ENCODE assay signal across 1 cellular context in genomic region chr1:111417755-111418154, GRCh38.
TF ChIP-seq lines count a peak whose summit lies in the region.

No MANE protein-coding gene starts in this region.

TF ChIP-seq in HepG2, 621 proteins besides CTCF, POLR2A, EP300 and RAD21 (continued from another document and continues in another):
- peak; percentile 44; the same call in 1 of the 2 replicates for TF ChIP-seq ARID4A (CRISPR knock-in tag; IDR thresholded peaks at IDR 0.05; ENCODE audit: borderline replicate concordance)
- TF ChIP-seq ZNF713 (CRISPR knock-in tag; IDR thresholded peaks at IDR 0.05) = no peak
- TF ChIP-seq ZNF556 (CRISPR knock-in tag; IDR thresholded peaks at IDR 0.05; ENCODE audit: borderline replicate concordance) = 0 out of 2 replicates have a peak, but pooled peaks have one; percentile 34
- TF ChIP-seq CC2D1A (CRISPR knock-in tag; IDR thresholded peaks at IDR 0.05) = no peak
- TF ChIP-seq ZNF850 (CRISPR knock-in tag; conservative IDR thresholded peaks at IDR 0.05) = no peak
- no peak for TF ChIP-seq SIN3B (IDR thresholded peaks at IDR 0.05; ENCODE audit: low read length)
- no peak for TF ChIP-seq CREB3 (CRISPR knock-in tag; IDR thresholded peaks at IDR 0.05)
- no peak for TF ChIP-seq NCOA1 (CRISPR knock-in tag; IDR thresholded peaks at IDR 0.05)
- no peak for TF ChIP-seq SRSF1 (optimal IDR thresholded peaks at IDR 0.05; ENCODE audit: low read depth, low read length)
- peak; percentile 76; the same call in 1 of the 2 replicates for TF ChIP-seq ZNF331 (CRISPR knock-in tag; IDR thresholded peaks at IDR 0.05)
- TF ChIP-seq, protein P1, sequence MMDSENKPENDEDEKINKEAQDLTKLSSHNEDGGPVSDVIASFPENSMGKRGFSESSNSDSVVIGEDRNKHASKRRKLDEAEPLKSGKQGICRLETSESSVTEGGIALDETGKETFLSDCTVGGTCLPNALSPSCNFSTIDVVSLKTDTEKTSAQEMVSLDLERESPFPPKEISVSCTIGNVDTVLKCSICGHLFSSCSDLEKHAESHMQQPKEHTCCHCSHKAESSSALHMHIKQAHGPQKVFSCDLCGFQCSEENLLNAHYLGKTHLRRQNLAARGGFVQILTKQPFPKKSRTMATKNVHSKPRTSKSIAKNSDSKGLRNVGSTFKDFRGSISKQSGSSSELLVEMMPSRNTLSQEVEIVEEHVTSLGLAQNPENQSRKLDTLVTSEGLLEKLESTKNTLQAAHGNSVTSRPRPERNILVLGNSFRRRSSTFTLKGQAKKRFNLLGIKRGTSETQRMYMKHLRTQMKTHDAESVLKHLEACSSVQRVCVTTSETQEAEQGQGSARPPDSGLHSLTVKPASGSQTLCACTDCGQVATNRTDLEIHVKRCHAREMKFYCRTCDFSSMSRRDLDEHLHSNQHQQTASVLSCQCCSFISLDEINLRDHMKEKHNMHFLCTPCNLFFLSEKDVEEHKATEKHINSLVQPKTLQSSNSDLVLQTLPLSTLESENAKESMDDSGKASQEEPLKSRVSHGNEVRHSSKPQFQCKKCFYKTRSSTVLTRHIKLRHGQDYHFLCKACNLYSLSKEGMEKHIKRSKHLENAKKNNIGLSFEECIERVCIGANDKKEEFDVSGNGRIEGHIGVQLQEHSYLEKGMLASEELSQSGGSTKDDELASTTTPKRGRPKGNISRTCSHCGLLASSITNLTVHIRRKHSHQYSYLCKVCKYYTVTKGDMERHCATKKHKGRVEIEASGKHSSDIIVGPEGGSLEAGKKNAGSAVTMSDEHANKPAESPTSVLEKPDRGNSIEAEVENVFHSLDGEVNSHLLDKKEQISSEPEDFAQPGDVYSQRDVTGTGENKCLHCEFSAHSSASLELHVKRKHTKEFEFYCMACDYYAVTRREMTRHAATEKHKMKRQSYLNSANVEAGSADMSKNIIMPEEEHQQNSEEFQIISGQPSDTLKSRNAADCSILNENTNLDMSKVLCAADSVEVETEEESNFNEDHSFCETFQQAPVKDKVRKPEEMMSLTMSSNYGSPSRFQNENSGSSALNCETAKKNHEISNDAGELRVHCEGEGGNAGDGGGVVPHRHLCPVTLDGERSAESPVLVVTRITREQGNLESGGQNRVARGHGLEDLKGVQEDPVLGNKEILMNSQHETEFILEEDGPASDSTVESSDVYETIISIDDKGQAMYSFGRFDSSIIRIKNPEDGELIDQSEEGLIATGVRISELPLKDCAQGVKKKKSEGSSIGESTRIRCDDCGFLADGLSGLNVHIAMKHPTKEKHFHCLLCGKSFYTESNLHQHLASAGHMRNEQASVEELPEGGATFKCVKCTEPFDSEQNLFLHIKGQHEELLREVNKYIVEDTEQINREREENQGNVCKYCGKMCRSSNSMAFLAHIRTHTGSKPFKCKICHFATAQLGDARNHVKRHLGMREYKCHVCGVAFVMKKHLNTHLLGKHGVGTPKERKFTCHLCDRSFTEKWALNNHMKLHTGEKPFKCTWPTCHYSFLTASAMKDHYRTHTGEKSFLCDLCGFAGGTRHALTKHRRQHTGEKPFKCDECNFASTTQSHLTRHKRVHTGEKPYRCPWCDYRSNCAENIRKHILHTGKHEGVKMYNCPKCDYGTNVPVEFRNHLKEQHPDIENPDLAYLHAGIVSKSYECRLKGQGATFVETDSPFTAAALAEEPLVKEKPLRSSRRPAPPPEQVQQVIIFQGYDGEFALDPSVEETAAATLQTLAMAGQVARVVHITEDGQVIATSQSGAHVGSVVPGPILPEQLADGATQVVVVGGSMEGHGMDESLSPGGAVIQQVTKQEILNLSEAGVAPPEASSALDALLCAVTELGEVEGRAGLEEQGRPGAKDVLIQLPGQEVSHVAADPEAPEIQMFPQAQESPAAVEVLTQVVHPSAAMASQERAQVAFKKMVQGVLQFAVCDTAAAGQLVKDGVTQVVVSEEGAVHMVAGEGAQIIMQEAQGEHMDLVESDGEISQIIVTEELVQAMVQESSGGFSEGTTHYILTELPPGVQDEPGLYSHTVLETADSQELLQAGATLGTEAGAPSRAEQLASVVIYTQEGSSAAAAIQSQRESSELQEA (CRISPR knock-in tag; IDR thresholded peaks at IDR 0.05; ENCODE audit: not compliant biosample characterization) = no peak
- TF ChIP-seq, protein P2, sequence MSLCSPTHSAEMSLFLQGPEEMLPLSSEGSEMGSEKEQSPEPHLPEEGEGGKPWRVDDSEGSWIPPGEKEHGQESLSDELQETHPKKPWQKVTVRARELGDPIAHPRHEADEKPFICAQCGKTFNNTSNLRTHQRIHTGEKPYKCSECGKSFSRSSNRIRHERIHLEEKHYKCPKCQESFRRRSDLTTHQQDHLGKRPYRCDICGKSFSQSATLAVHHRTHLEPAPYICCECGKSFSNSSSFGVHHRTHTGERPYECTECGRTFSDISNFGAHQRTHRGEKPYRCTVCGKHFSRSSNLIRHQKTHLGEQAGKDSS (CRISPR knock-in tag; IDR thresholded peaks at IDR 0.05; ENCODE audit: borderline replicate concordance, low read depth) = no peak; the same call in 1 of the 2 replicates
- TF ChIP-seq GPN1 (CRISPR knock-in tag; IDR thresholded peaks at IDR 0.05; ENCODE audit: borderline replicate concordance) = no peak
- TF ChIP-seq ZNF18 (CRISPR knock-in tag; IDR thresholded peaks at IDR 0.05; ENCODE audit: insufficient replicate concordance) = no peak
- no peak for TF ChIP-seq MLXIP (CRISPR knock-in tag; IDR thresholded peaks at IDR 0.05; ENCODE audit: borderline replicate concordance)
- 0 out of 2 replicates have a peak, but pooled peaks have one; percentile 41 for TF ChIP-seq KLF6 (CRISPR knock-in tag; IDR thresholded peaks at IDR 0.05)
- TF ChIP-seq NR2F2 (IDR thresholded peaks at IDR 0.05; ENCODE audit: borderline replicate concordance, low read depth) = peak; percentile 50; the same call in 1 of the 2 replicates
- TF ChIP-seq EHMT2 (IDR thresholded peaks at IDR 0.05; ENCODE audit: borderline replicate concordance, low read depth, low read length) = no peak
- TF ChIP-seq HNRNPUL1 (IDR thresholded peaks at IDR 0.05; ENCODE audit: low read depth, low read length) = no peak
- peak; percentile 60; the same call in 1 of the 2 replicates for TF ChIP-seq AHDC1 (CRISPR knock-in tag; IDR thresholded peaks at IDR 0.05; ENCODE audit: borderline replicate concordance)
- TF ChIP-seq, protein P3, sequence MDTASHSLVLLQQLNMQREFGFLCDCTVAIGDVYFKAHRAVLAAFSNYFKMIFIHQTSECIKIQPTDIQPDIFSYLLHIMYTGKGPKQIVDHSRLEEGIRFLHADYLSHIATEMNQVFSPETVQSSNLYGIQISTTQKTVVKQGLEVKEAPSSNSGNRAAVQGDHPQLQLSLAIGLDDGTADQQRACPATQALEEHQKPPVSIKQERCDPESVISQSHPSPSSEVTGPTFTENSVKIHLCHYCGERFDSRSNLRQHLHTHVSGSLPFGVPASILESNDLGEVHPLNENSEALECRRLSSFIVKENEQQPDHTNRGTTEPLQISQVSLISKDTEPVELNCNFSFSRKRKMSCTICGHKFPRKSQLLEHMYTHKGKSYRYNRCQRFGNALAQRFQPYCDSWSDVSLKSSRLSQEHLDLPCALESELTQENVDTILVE (CRISPR knock-in tag; IDR thresholded peaks at IDR 0.05) = peak; percentile 46; the same call in 1 of the 2 replicates
- TF ChIP-seq RNF2 (conservative IDR thresholded peaks at IDR 0.05; ENCODE audit: low read depth) = no peak
- no peak for TF ChIP-seq ZNF563 (CRISPR knock-in tag; IDR thresholded peaks at IDR 0.05)
- TF ChIP-seq ZNF616 (CRISPR knock-in tag; IDR thresholded peaks at IDR 0.05; ENCODE audit: low read depth) = no peak
